Comparison of ENCODE assay signal across 15 cellular contexts in genomic region chr20:8213270-8213669, GRCh38.
DNase-seq lines count a peak whose midpoint lies in the region; ATAC-seq, FAIRE-seq and TF ChIP-seq lines count a peak whose summit lies in the region.
"Had no signal": no experiment of that assay in that cellular context is flagged by ENCODE, and none has a peak within 500 bp of the region (broad histone marks: within the 10 kb centered on the region; RNA-seq: fewer than 3 reads in every experiment).

No MANE protein-coding gene starts in this region.

- H2AK9ac ChIP-seq in IMR-90 (replicated peaks; ENCODE audit: low read depth, low read length, poor library complexity) = no peak overlapping the region

- peaks cover 2% of the 10 kb centered on the region in 2 donors for H3K36me3 Mint-ChIP-seq in activated T-cell treated with anti-CD3 and anti-CD28 coated beads, Interleukin-2, amount 50 U/mL, for 72 hours (ENCODE audit: insufficient read depth in 2 of 2)
- peaks cover 5% of the 10 kb centered on the region for H3K36me3 Mint-ChIP-seq in central memory CD8-positive, alpha-beta T cell (ENCODE audit: insufficient read depth)
- peaks cover 5% of the 10 kb centered on the region for H3K36me3 Mint-ChIP-seq in stimulated activated effector memory CD8-positive, alpha-beta T cell treated with anti-CD3 and anti-CD28 coated beads, Interleukin-12 subunit alpha, Interleukin-12 subunit beta, amount 100 ng/mL, for 72 hours

- no peak overlapping the region for H3K4me3 ChIP-seq in IMR-90 (ENCODE audit: insufficient read depth, low read depth, low read length)
- no peak overlapping the region for H3K4me3 ChIP-seq in dorsolateral prefrontal cortex
- H3K4me3 ChIP-seq: hepatocyte, prostate gland had no signal

- no peaks in the 10 kb centered on the region for H3K27me3 ChIP-seq in IMR-90 (ENCODE audit: control insufficient read depth, insufficient read depth, low read length)
- no peaks in the 10 kb centered on the region for H3K27me3 ChIP-seq in dorsolateral prefrontal cortex
- H3K27me3 ChIP-seq: hepatocyte had no signal

- H2AK5ac ChIP-seq in IMR-90 (ENCODE audit: low read depth, low read length) = peak overlapping the region; percentile 72

- H4K20me1 ChIP-seq in IMR-90 (ENCODE audit: insufficient read depth, low read length) = no peaks in the 10 kb centered on the region

- peak overlapping the region; percentile 63 to 83 for H3K4me3 Mint-ChIP-seq in activated T-cell treated with anti-CD3 and anti-CD28 coated beads, Interleukin-2, amount 50 U/mL, for 72 hours
- H3K4me3 Mint-ChIP-seq in central memory CD8-positive, alpha-beta T cell = peak overlapping the region; percentile 73
- peak overlapping the region; percentile 63 for H3K4me3 Mint-ChIP-seq in stimulated activated effector memory CD8-positive, alpha-beta T cell treated with anti-CD3 and anti-CD28 coated beads, Interleukin-12 subunit alpha, Interleukin-12 subunit beta, amount 100 ng/mL, for 72 hours
- H3K4me3 Mint-ChIP-seq: H9 had no signal

- CTCF ChIA-PET in IMR-90 (lab: Yijun Ruan, JAX) = no interaction called here

- no peaks in the 10 kb centered on the region for H3K36me3 ChIP-seq in IMR-90 (ENCODE audit: control insufficient read depth, insufficient read depth, low read length)
- H3K36me3 ChIP-seq: prostate gland had no signal

- H2BK20ac ChIP-seq in IMR-90 (ENCODE audit: low read depth, low read length) = peak overlapping the region; percentile 78

- peak overlapping the region; percentile 94 for H2BK5ac ChIP-seq in IMR-90 (ENCODE audit: low read depth, low read length, poor library complexity, severe bottlenecking)

- H3K4me1 ChIP-seq in IMR-90 (ENCODE audit: control insufficient read depth, insufficient read depth, low read length) = peaks cover 18% of the 10 kb centered on the region
- H3K4me1 ChIP-seq: prostate gland had no signal

- TF ChIP-seq CTCF in IMR-90 (conservative IDR thresholded peaks at IDR 0.05; ENCODE audit: low read depth, low read length) (no peak), dorsolateral prefrontal cortex (IDR thresholded peaks at IDR 0.05 in 54 of 56, conservative IDR thresholded peaks at IDR 0.05 in 2 of 56; ENCODE audit: low read depth in 1 of 56, partially characterized antibody in 56 of 56) (no peak)

- dilution Hi-C loops in IMR-90 (cut with HindIII; ENCODE audit: low sequenced_read_pairs, unreplicated experiment) = no loop called here

- ATAC-seq in activated T-cell treated with anti-CD3 and anti-CD28 coated beads, Interleukin-2, amount 50 U/mL, for 72 hours (replicated peaks in 1 of 2) = no peak
- ATAC-seq in IMR-90 (ENCODE audit: low read depth) (no peak), HG03521 (IDR thresholded peaks at IDR 0.05; ENCODE audit: unreplicated experiment) (no peak)
- ATAC-seq in central memory CD8-positive, alpha-beta T cell (replicated peaks; ENCODE audit: extremely low read depth, poor library complexity, severe bottlenecking) = no peak
- ATAC-seq in stimulated activated effector memory CD8-positive, alpha-beta T cell treated with anti-CD3 and anti-CD28 coated beads, Interleukin-12 subunit alpha, Interleukin-12 subunit beta, amount 100 ng/mL, for 72 hours = no peak

- peak overlapping the region; percentile 55; the same call in 2 of the 3 replicates for H2BK15ac ChIP-seq in IMR-90 (ENCODE audit: low read depth, low read length)

- H3K56ac ChIP-seq in IMR-90 (ENCODE audit: extremely low read depth, insufficient read depth, low read length) = no peak overlapping the region

- H3K79me1 ChIP-seq in IMR-90 (ENCODE audit: low read depth in 1 of 2, low read length in 2 of 2) = peaks cover 18 to 36% of the 10 kb centered on the region in 2 experiments

- H3K9me3 ChIP-seq in IMR-90 (ENCODE audit: control insufficient read depth, insufficient read depth, low read length) = no peaks in the 10 kb centered on the region
- H3K9me3 ChIP-seq: prostate gland had no signal

- WGBS in IMR-90 (ENCODE audit: extremely low coverage in 2 of 2, insufficient read length in 1 of 2), 2 experiments = 100% methylated on average over 1 of the region's 1 CpG; no CpG with 5 or more reads in 1 of the 2 experiments

- BruUV-seq in IMR-90 (replicated peaks; lab: Mats Ljungman, UMichigan) = no TSS peak

- no peak for DNase-seq in activated T-cell treated with anti-CD3 and anti-CD28 coated beads, Interleukin-2, amount 50 U/mL, for 72 hours
- DNase-seq in activated T-cell treated with anti-CD3 and anti-CD28 coated beads, Interleukin-2, amount 50 U/mL, for 48 hours = no peak
- DNase-seq in IMR-90 = no peak
- DNase-seq in central memory CD8-positive, alpha-beta T cell (ENCODE audit: low spot score in 2 of 2) = no peak
- no peak for DNase-seq in stimulated activated effector memory CD8-positive, alpha-beta T cell treated with anti-CD3 and anti-CD28 coated beads, Interleukin-12 subunit alpha, Interleukin-12 subunit beta, amount 100 ng/mL, for 72 hours (ENCODE audit: low spot score in 2 of 2)
- DNase-seq in frontal cortex (ENCODE audit: low spot score in 2 of 2) = no peak
- no peak for DNase-seq in dorsolateral prefrontal cortex
- DNase-seq: DMS53, H9, NCI-H1092 treated with DMSO at 0.1 percent for 48 hours, NCI-H2171, RPMI8226 had no signal

- peaks cover 66% of the 10 kb centered on the region for H3K4me1 Mint-ChIP-seq in activated T-cell treated with anti-CD3 and anti-CD28 coated beads, Interleukin-2, amount 50 U/mL, for 72 hours (ENCODE audit: low read depth)
- peaks cover 47% of the 10 kb centered on the region for H3K4me1 Mint-ChIP-seq in central memory CD8-positive, alpha-beta T cell
- H3K4me1 Mint-ChIP-seq in stimulated activated effector memory CD8-positive, alpha-beta T cell treated with anti-CD3 and anti-CD28 coated beads, Interleukin-12 subunit alpha, Interleukin-12 subunit beta, amount 100 ng/mL, for 72 hours = peaks cover 64% of the 10 kb centered on the region

- intact Hi-C loops in IMR-90 (cut with micrococcal nuclease) (no loop called here), dorsolateral prefrontal cortex (cut with DNase I) (no loop called here)

- H3K23ac ChIP-seq in IMR-90 (ENCODE audit: low read depth, low read length) = peak overlapping the region; percentile 32; the same call in 1 of the 2 replicates

- TF ChIP-seq RAD21 in IMR-90 (IDR thresholded peaks at IDR 0.05; ENCODE audit: low read length) = no peak

- peak overlapping the region; percentile 42 for H3K14ac ChIP-seq in IMR-90 (replicated peaks; ENCODE audit: low read depth, low read length)

- H4K91ac ChIP-seq in IMR-90 (ENCODE audit: insufficient read depth, low read depth, low read length) = peak overlapping the region; percentile 45

- peak overlapping the region; percentile 53 for H4K5ac ChIP-seq in IMR-90 (ENCODE audit: low read depth, low read length)

- peaks cover 0 to 2% of the 10 kb centered on the region in 2 donors for H3K9me3 Mint-ChIP-seq in activated T-cell treated with anti-CD3 and anti-CD28 coated beads, Interleukin-2, amount 50 U/mL, for 72 hours
- H3K9me3 Mint-ChIP-seq in central memory CD8-positive, alpha-beta T cell = no peaks in the 10 kb centered on the region
- no peaks in the 10 kb centered on the region for H3K9me3 Mint-ChIP-seq in stimulated activated effector memory CD8-positive, alpha-beta T cell treated with anti-CD3 and anti-CD28 coated beads, Interleukin-12 subunit alpha, Interleukin-12 subunit beta, amount 100 ng/mL, for 72 hours
- H3K9me3 Mint-ChIP-seq: H9 had no signal

- no peak overlapping the region for H2AFZ ChIP-seq in IMR-90 (replicated peaks; ENCODE audit: low read length, poor library complexity)
- H2AFZ ChIP-seq: hepatocyte had no signal

- H3K27ac ChIP-seq in IMR-90 (ENCODE audit: insufficient read depth, low read length) (no peak overlapping the region), dorsolateral prefrontal cortex (no peak overlapping the region)
- H3K27ac ChIP-seq: hepatocyte, prostate gland had no signal

- peak overlapping the region; percentile 39 to 47; a peak in 3 of 4 replicates for H4K8ac ChIP-seq in IMR-90 (ENCODE audit: low read depth in 2 of 2, low read length in 2 of 2)

- in situ Hi-C loops in IMR-90 (cut with MboI; ENCODE audit: low sequenced_read_pairs) = no loop called here

- H3K9ac ChIP-seq in IMR-90 (ENCODE audit: low read depth, low read length) = no peak overlapping the region

- no peak for FAIRE-seq in frontal cortex (lab: Jason Lieb, UNC)

- peaks cover 3% of the 10 kb centered on the region; the same call in 1 of the 2 replicates for H3K9me1 ChIP-seq in IMR-90 (ENCODE audit: insufficient read depth, low read length)

- peaks cover 7% of the 10 kb centered on the region for H3K27me3 Mint-ChIP-seq in activated T-cell treated with anti-CD3 and anti-CD28 coated beads, Interleukin-2, amount 50 U/mL, for 72 hours (ENCODE audit: low read depth)
- H3K27me3 Mint-ChIP-seq in central memory CD8-positive, alpha-beta T cell = no peaks in the 10 kb centered on the region

- no peak for TF ChIP-seq POLR2A in IMR-90 (IDR thresholded peaks at IDR 0.05; ENCODE audit: low read depth, low read length)

- peak overlapping the region; percentile 86; the same call in 1 of the 2 replicates for H2BK120ac ChIP-seq in IMR-90 (ENCODE audit: low read depth, low read length)

- no peak overlapping the region for H3K4me2 ChIP-seq in IMR-90 (ENCODE audit: low read depth, low read length)
- H3K4me2 ChIP-seq: hepatocyte had no signal

- peak overlapping the region; percentile 70 for H3K4ac ChIP-seq in IMR-90 (ENCODE audit: low read depth, low read length)

- H3K27ac Mint-ChIP-seq in activated T-cell treated with anti-CD3 and anti-CD28 coated beads, Interleukin-2, amount 50 U/mL, for 72 hours = peak overlapping the region; percentile 69
- H3K27ac Mint-ChIP-seq in central memory CD8-positive, alpha-beta T cell (ENCODE audit: low read depth) = peak overlapping the region; percentile 83
- H3K27ac Mint-ChIP-seq in stimulated activated effector memory CD8-positive, alpha-beta T cell treated with anti-CD3 and anti-CD28 coated beads, Interleukin-12 subunit alpha, Interleukin-12 subunit beta, amount 100 ng/mL, for 72 hours = peak overlapping the region; percentile 77
- H3K27ac Mint-ChIP-seq: H9 had no signal

- POLR2A ChIA-PET in IMR-90 (lab: Charles Lee; ENCODE audit: unreplicated experiment) = no interaction called here

- H3K18ac ChIP-seq in IMR-90 (ENCODE audit: low read depth, low read length) = peak overlapping the region; percentile 78

TF ChIP-seq in IMR-90, 13 proteins besides CTCF, POLR2A, EP300 and RAD21 (continues in another document):
- TF ChIP-seq CHD1 (IDR thresholded peaks at IDR 0.05; ENCODE audit: low read depth, low read length) = no peak
- TF ChIP-seq NFE2L2 (IDR thresholded peaks at IDR 0.05; ENCODE audit: low read depth, low read length) = no peak
- TF ChIP-seq MAZ (IDR thresholded peaks at IDR 0.05; ENCODE audit: borderline replicate concordance, low read depth, low read length) = no peak
- no peak for TF ChIP-seq BHLHE40 (IDR thresholded peaks at IDR 0.05; ENCODE audit: low read depth, low read length)
- TF ChIP-seq SMC3 (IDR thresholded peaks at IDR 0.05; ENCODE audit: low read depth, low read length) = no peak
- TF ChIP-seq RFX5 (IDR thresholded peaks at IDR 0.05; ENCODE audit: low read depth, low read length) = no peak
- TF ChIP-seq CEBPB (IDR thresholded peaks at IDR 0.05; ENCODE audit: low read depth, low read length) = no peak
- TF ChIP-seq FOS (IDR thresholded peaks at IDR 0.05; ENCODE audit: low read depth, low read length) = no peak
- TF ChIP-seq MAFK (IDR thresholded peaks at IDR 0.05; ENCODE audit: low read depth, low read length) = no peak
- TF ChIP-seq MXI1 (IDR thresholded peaks at IDR 0.05; ENCODE audit: borderline replicate concordance, low read depth, low read length) = no peak
